In the genomic region with DNA sequence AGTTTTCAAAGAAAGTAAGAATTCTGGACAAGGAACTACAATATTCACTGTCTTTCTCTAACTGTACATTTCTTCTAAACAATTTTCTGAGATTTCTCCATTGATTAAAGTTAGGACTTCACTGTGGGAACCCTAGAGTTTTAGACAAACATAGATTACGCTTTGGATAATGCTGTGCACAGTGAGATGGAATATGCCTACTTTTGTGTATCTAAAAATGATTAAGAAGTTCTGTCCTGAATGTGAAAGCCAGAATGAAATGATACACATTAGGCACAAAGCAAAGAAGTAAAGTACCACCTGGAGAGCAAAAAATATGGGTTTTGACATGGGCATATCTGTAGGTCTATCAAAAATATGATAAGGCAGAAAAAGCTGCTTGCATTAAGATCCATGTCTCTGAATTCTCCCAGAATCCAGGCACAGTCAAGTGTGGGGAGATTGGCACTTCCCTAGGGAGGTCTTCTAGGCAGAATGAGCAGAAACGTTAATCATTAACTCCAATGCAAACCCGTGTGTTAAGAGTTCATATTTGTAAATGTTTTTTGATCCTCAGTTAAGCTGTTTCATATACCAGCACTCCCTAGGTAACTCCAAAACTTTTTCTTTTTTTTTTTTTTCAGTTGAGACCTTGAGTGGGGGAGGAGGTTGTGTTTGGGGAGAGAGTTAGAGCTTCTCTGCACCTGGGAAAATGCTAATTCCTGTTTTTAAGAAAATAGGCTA, we compare ENCODE assay signal across 2 cellular contexts.
TF ChIP-seq lines count a peak whose summit lies in the region.

No MANE protein-coding gene starts in this region.

TF ChIP-seq in IMR-90, 13 proteins besides CTCF, POLR2A, EP300 and RAD21:
- no peak for TF ChIP-seq CEBPB (IDR thresholded peaks at IDR 0.05; ENCODE audit: low read depth, low read length)
- no peak for TF ChIP-seq CHD1 (IDR thresholded peaks at IDR 0.05; ENCODE audit: low read depth, low read length)
- TF ChIP-seq MAFK (IDR thresholded peaks at IDR 0.05; ENCODE audit: low read depth, low read length) = no peak
- no peak for TF ChIP-seq SMC3 (IDR thresholded peaks at IDR 0.05; ENCODE audit: low read depth, low read length)
- no peak for TF ChIP-seq FOS (IDR thresholded peaks at IDR 0.05; ENCODE audit: low read depth, low read length)
- no peak for TF ChIP-seq BHLHE40 (IDR thresholded peaks at IDR 0.05; ENCODE audit: low read depth, low read length)
- TF ChIP-seq, protein P1, sequence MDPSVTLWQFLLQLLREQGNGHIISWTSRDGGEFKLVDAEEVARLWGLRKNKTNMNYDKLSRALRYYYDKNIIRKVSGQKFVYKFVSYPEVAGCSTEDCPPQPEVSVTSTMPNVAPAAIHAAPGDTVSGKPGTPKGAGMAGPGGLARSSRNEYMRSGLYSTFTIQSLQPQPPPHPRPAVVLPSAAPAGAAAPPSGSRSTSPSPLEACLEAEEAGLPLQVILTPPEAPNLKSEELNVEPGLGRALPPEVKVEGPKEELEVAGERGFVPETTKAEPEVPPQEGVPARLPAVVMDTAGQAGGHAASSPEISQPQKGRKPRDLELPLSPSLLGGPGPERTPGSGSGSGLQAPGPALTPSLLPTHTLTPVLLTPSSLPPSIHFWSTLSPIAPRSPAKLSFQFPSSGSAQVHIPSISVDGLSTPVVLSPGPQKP (IDR thresholded peaks at IDR 0.05; ENCODE audit: borderline replicate concordance, low read depth, low read length) = no peak
- no peak for TF ChIP-seq MXI1 (IDR thresholded peaks at IDR 0.05; ENCODE audit: borderline replicate concordance, low read depth, low read length)
- TF ChIP-seq NFE2L2 (IDR thresholded peaks at IDR 0.05; ENCODE audit: low read depth, low read length) = no peak
- TF ChIP-seq MAZ (IDR thresholded peaks at IDR 0.05; ENCODE audit: borderline replicate concordance, low read depth, low read length) = no peak
- TF ChIP-seq USF2 (IDR thresholded peaks at IDR 0.05; ENCODE audit: low read depth, low read length) = no peak

TF ChIP-seq in GM23338, 12 proteins besides CTCF, POLR2A, EP300 and RAD21:
- TF ChIP-seq ZNF462 (CRISPR knock-in tag; IDR thresholded peaks at IDR 0.05) = no peak
